8 cellular contexts compared by ENCODE assay signal in genomic region chr4:6180841-6181631, GRCh38. TPM values are rescaled to one million over a fixed set of nuclear protein-coding genes. Genes with fewer than 3 reads are reported as not detected.
DNase-seq lines count a peak whose midpoint lies in the region; ATAC-seq and TF ChIP-seq lines count a peak whose summit lies in the region.

No MANE protein-coding gene starts in this region.

- ATAC-seq in GM18508 (IDR thresholded peaks at IDR 0.05; ENCODE audit: insufficient read depth, unreplicated experiment) = peak; percentile 95
- peak; percentile 85 for ATAC-seq in HG02588 (IDR thresholded peaks at IDR 0.05; ENCODE audit: unreplicated experiment)
- peak; percentile 83 for ATAC-seq in effector memory CD8-positive, alpha-beta T cell (replicated peaks)
- no peak for ATAC-seq in GM23338

- no peaks in the 10 kb centered on the region for H3F3A ChIP-seq in GM23338 (replicated peaks; ENCODE audit: low read depth)

- H2AFZ ChIP-seq in OCI-LY3 (ENCODE audit: low read depth, low read length) (no peak overlapping the region), GM23338 (no peak overlapping the region)

- peak; percentile 57 to 75 (median 57) for DNase-seq in effector memory CD8-positive, alpha-beta T cell
- DNase-seq in GM23338 (ENCODE audit: low spot score) = no peak
- DNase-seq in NCI-H1930 (lab: John Stamatoyannopoulos, UW) = no peak
- DNase-seq in NCI-H2171 (lab: John Stamatoyannopoulos, UW) = no peak
- DNase-seq in foreskin fibroblast = no peak

- H3K9ac ChIP-seq in OCI-LY3 (ENCODE audit: low read length) = no peak overlapping the region

- peak overlapping the region; percentile 37 for H3K4me2 ChIP-seq in OCI-LY3 (ENCODE audit: low read length)
- H3K4me2 ChIP-seq in GM23338 = no peak overlapping the region

- TF ChIP-seq CTCF in OCI-LY3 (IDR thresholded peaks at IDR 0.05; ENCODE audit: low read depth, low read length) (no peak), GM23338 (conservative IDR thresholded peaks at IDR 0.05; ENCODE audit: low read depth in 2 of 2) (no peak), foreskin fibroblast (IDR thresholded peaks at IDR 0.05; ENCODE audit: low read depth, low read length) (no peak)

- peaks cover 20% of the 10 kb centered on the region for H3K36me3 Mint-ChIP-seq in effector memory CD8-positive, alpha-beta T cell (ENCODE audit: insufficient read depth)
- peaks cover 16% of the 10 kb centered on the region for H3K36me3 Mint-ChIP-seq in GM23338 (ENCODE audit: low read depth)

- H3K4me3 Mint-ChIP-seq in effector memory CD8-positive, alpha-beta T cell = peak overlapping the region; percentile 77 to 85
- no peak overlapping the region for H3K4me3 Mint-ChIP-seq in GM23338

- peaks cover 24% of the 10 kb centered on the region for H3K4me1 ChIP-seq in OCI-LY3 (ENCODE audit: low read length)
- no peaks in the 10 kb centered on the region for H3K4me1 ChIP-seq in GM23338 (ENCODE audit: insufficient read depth)

- peaks cover 67 to 85% of the 10 kb centered on the region in 2 donors for H3K4me1 Mint-ChIP-seq in effector memory CD8-positive, alpha-beta T cell (ENCODE audit: low read depth in 2 of 2)
- H3K4me1 Mint-ChIP-seq in GM23338 = peaks cover 8% of the 10 kb centered on the region

- H3K27ac Mint-ChIP-seq in effector memory CD8-positive, alpha-beta T cell = peak overlapping the region; percentile 94 to 97
- no peak overlapping the region for H3K27ac Mint-ChIP-seq in GM23338

- no peak overlapping the region for H3K4me3 ChIP-seq in OCI-LY3 (ENCODE audit: low read length)
- H3K4me3 ChIP-seq in GM23338 = no peak overlapping the region
- H3K4me3 ChIP-seq in foreskin fibroblast (ENCODE audit: low read depth in 1 of 2, low read length in 2 of 2) = no peak overlapping the region

- peaks cover 0 to 10% of the 10 kb centered on the region in 2 donors for H3K9me3 Mint-ChIP-seq in effector memory CD8-positive, alpha-beta T cell
- H3K9me3 Mint-ChIP-seq in GM23338 = peaks cover 6% of the 10 kb centered on the region; the same call in 2 of the 3 replicates

- H3K9me2 ChIP-seq in GM23338 (ENCODE audit: insufficient read depth) = no peaks in the 10 kb centered on the region; the same call in 1 of the 2 replicates

- H3K79me2 ChIP-seq in OCI-LY3 (ENCODE audit: low read length) = no peaks in the 10 kb centered on the region
- no peaks in the 10 kb centered on the region for H3K79me2 ChIP-seq in GM23338 (replicated peaks; ENCODE audit: insufficient read depth)

- H3K27ac ChIP-seq in OCI-LY3 (ENCODE audit: low read length) = peak overlapping the region; percentile 74
- no peak overlapping the region for H3K27ac ChIP-seq in GM23338 (ENCODE audit: low read depth)

- H3K9me3 ChIP-seq in OCI-LY3 (ENCODE audit: insufficient read depth, low read length) = no peaks in the 10 kb centered on the region

- H3K27me3 ChIP-seq in OCI-LY3 (ENCODE audit: low read depth, low read length) (no peaks in the 10 kb centered on the region), GM23338 (ENCODE audit: insufficient read depth) (no peaks in the 10 kb centered on the region)

- H3K36me3 ChIP-seq in OCI-LY3 (replicated peaks; ENCODE audit: low read depth, low read length) (no peaks in the 10 kb centered on the region), GM23338 (ENCODE audit: insufficient read depth) (no peaks in the 10 kb centered on the region)

- H4K20me1 ChIP-seq in OCI-LY3 (ENCODE audit: insufficient read depth, low read length) (no peaks in the 10 kb centered on the region), GM23338 (replicated peaks; ENCODE audit: insufficient read depth) (no peaks in the 10 kb centered on the region)

- H3K27me3 Mint-ChIP-seq in effector memory CD8-positive, alpha-beta T cell = no peaks in the 10 kb centered on the region
- peaks cover 8% of the 10 kb centered on the region for H3K27me3 Mint-ChIP-seq in GM23338 (ENCODE audit: insufficient read depth, low read depth, poor library complexity)

TF ChIP-seq in GM23338, 12 proteins besides CTCF, POLR2A, EP300 and RAD21 (continues in another document):
- TF ChIP-seq, protein P1, sequence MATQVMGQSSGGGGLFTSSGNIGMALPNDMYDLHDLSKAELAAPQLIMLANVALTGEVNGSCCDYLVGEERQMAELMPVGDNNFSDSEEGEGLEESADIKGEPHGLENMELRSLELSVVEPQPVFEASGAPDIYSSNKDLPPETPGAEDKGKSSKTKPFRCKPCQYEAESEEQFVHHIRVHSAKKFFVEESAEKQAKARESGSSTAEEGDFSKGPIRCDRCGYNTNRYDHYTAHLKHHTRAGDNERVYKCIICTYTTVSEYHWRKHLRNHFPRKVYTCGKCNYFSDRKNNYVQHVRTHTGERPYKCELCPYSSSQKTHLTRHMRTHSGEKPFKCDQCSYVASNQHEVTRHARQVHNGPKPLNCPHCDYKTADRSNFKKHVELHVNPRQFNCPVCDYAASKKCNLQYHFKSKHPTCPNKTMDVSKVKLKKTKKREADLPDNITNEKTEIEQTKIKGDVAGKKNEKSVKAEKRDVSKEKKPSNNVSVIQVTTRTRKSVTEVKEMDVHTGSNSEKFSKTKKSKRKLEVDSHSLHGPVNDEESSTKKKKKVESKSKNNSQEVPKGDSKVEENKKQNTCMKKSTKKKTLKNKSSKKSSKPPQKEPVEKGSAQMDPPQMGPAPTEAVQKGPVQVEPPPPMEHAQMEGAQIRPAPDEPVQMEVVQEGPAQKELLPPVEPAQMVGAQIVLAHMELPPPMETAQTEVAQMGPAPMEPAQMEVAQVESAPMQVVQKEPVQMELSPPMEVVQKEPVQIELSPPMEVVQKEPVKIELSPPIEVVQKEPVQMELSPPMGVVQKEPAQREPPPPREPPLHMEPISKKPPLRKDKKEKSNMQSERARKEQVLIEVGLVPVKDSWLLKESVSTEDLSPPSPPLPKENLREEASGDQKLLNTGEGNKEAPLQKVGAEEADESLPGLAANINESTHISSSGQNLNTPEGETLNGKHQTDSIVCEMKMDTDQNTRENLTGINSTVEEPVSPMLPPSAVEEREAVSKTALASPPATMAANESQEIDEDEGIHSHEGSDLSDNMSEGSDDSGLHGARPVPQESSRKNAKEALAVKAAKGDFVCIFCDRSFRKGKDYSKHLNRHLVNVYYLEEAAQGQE (IDR thresholded peaks at IDR 0.05; ENCODE audit: unreplicated experiment) = no peak
- TF ChIP-seq ZNF114 (CRISPR knock-in tag; IDR thresholded peaks at IDR 0.05) = no peak
- no peak for TF ChIP-seq EZH2phosphoT487 (IDR thresholded peaks at IDR 0.05; ENCODE audit: unreplicated experiment)
- TF ChIP-seq ZNF462 (CRISPR knock-in tag; IDR thresholded peaks at IDR 0.05) = no peak
- no peak for TF ChIP-seq NANOG (IDR thresholded peaks at IDR 0.05; ENCODE audit: borderline replicate concordance)
- no peak for TF ChIP-seq STAT1 (IDR thresholded peaks at IDR 0.05; ENCODE audit: unreplicated experiment)

RNA-seq across cellular contexts. Expression of gene JAKMIP1, which starts 19.3 kb away (rescaled TPM):
- 5.1 and 5.9 TPM in 2 replicates for total RNA-seq in GM23338 (2014; rRNA removed; shearing (Covaris generic))
- polyA plus RNA-seq in GM23338 (2016; fragmentation: Nextera tagmentation; extraction: Ambion mirVana) = 4.6 and 5.5 TPM in 2 replicates

Comparison
In these comparisons a context has a peak if more than half of its experiments do, and no peak if none do; other contexts are left out.
1. DNase-seq: peak in effector memory CD8-positive, alpha-beta T cell (3 of 3); none in GM23338 (single experiment), NCI-H1930 (0 of 2), NCI-H2171 (single experiment) and foreskin fibroblast (0 of 2).